In genomic region chr1:64392109-64392508, GRCh38 we compare ENCODE assay signal across 32 cellular contexts.
DNase-seq lines count a peak whose midpoint lies in the region; ATAC-seq, FAIRE-seq and TF ChIP-seq lines count a peak whose summit lies in the region.
"Had no signal": no experiment of that assay in that cellular context is flagged by ENCODE, and none has a peak within 500 bp of the region (broad histone marks: within the 10 kb centered on the region; RNA-seq: fewer than 3 reads in every experiment).

No MANE protein-coding gene starts in this region.

- no peak overlapping the region for H4K8ac ChIP-seq in H1 (ENCODE audit: extremely low read depth, insufficient read depth, low read length)

- H4K20me1 ChIP-seq in H1 (replicated peaks in 1 of 2; ENCODE audit: control insufficient read depth in 1 of 2, insufficient read depth in 2 of 2, low read length in 2 of 2) (no peaks in the 10 kb centered on the region), neural progenitor cell (ENCODE audit: low read depth) (no peaks in the 10 kb centered on the region)

- H2BK15ac ChIP-seq in H1 (ENCODE audit: low read length) = no peak overlapping the region

- H3K27ac ChIP-seq in HUES48 (ENCODE audit: low read depth, low read length) = peak overlapping the region; percentile 44
- H3K27ac ChIP-seq in H1 (ENCODE audit: low read depth, low read length) = no peak overlapping the region
- H3K27ac ChIP-seq in neural progenitor cell = no peak overlapping the region
- H3K27ac ChIP-seq: A549, esophagus squamous epithelium, neutrophil, prostate gland, tibial nerve, WERI-Rb-1 had no signal

- no peak overlapping the region for H2BK20ac ChIP-seq in H1 (ENCODE audit: low read length)

- intact Hi-C loops in activated CD8-positive, alpha-beta T cell treated with anti-CD3 and anti-CD28 coated beads for 36 hours (cut with micrococcal nuclease) = no loop called here

- H3K27me3 ChIP-seq in HUES48 (ENCODE audit: control insufficient read depth, insufficient read depth, low read length) = no peaks in the 10 kb centered on the region
- H3K27me3 ChIP-seq in H1 (replicated peaks in 1 of 4; ENCODE audit: control insufficient read depth in 3 of 4, extremely low read depth in 1 of 4, insufficient read depth in 3 of 4, low read length in 3 of 4) = no peaks in the 10 kb centered on the region
- H3K27me3 ChIP-seq in neural progenitor cell = no peaks in the 10 kb centered on the region
- H3K27me3 ChIP-seq: esophagus squamous epithelium, neutrophil, tibial nerve had no signal

- H3K27me3 Mint-ChIP-seq in activated CD8-positive, alpha-beta T cell treated with anti-CD3 and anti-CD28 coated beads for 36 hours = peaks cover 3% of the 10 kb centered on the region
- no peaks in the 10 kb centered on the region for H3K27me3 Mint-ChIP-seq in activated CD8-positive, alpha-beta T cell treated with anti-CD3 and anti-CD28 coated beads, Interleukin-2, amount 10 ng/mL, durations not matched to agents 7 days and 5 days (ENCODE audit: low read depth)
- H3K27me3 Mint-ChIP-seq in neural progenitor cell (ENCODE audit: insufficient read depth, low read depth) = peaks cover 5% of the 10 kb centered on the region
- H3K27me3 Mint-ChIP-seq: IgD-negative memory B cell had no signal

- POLR2A ChIA-PET in activated CD8-positive, alpha-beta T cell treated with anti-CD3 and anti-CD28 coated beads for 36 hours (lab: Charles Lee) = no interaction called here
- POLR2A ChIA-PET in activated CD8-positive, alpha-beta T cell treated with anti-CD3 and anti-CD28 coated beads, Interleukin-2, amount 10 ng/mL, durations not matched to agents 7 days and 5 days (lab: Charles Lee) = no interaction called here
- POLR2A ChIA-PET in H1 (lab: Charles Lee; ENCODE audit: partially characterized antibody) = no interaction called here

- no peaks in the 10 kb centered on the region for H3K36me3 ChIP-seq in HUES48 (ENCODE audit: control insufficient read depth, insufficient read depth, low read length)
- H3K36me3 ChIP-seq in H1 (ENCODE audit: control insufficient read depth in 2 of 4, insufficient read depth in 4 of 4, low read length in 3 of 4) = no peaks in the 10 kb centered on the region
- no peaks in the 10 kb centered on the region for H3K36me3 ChIP-seq in neural progenitor cell
- H3K36me3 ChIP-seq: esophagus squamous epithelium, neutrophil, prostate gland, tibial nerve, WERI-Rb-1 had no signal

- no peak for TF ChIP-seq CTCF in activated CD8-positive, alpha-beta T cell treated with anti-CD3 and anti-CD28 coated beads for 36 hours (IDR thresholded peaks at IDR 0.05)
- TF ChIP-seq CTCF in H1 (IDR thresholded peaks at IDR 0.05; ENCODE audit: control extremely low read depth in 1 of 3, insufficient read depth in 1 of 3, low read depth in 1 of 3, low read length in 3 of 3) (no peak), neural progenitor cell (IDR thresholded peaks at IDR 0.05) (no peak)

- H2BK12ac ChIP-seq in H1 (ENCODE audit: low read depth, low read length) = no peak overlapping the region

- CTCF ChIA-PET in activated CD8-positive, alpha-beta T cell treated with anti-CD3 and anti-CD28 coated beads for 36 hours (lab: Charles Lee) = interaction anchor here (1.4 kb wide), 1 partner anchor 272 kb away, joined by 4 read pairs; no protein-coding TSS in a partner anchor
- CTCF ChIA-PET in activated CD8-positive, alpha-beta T cell treated with anti-CD3 and anti-CD28 coated beads, Interleukin-2, amount 10 ng/mL, durations not matched to agents 7 days and 5 days (lab: Charles Lee) = no interaction called here
- CTCF ChIA-PET in H1 (lab: Charles Lee; ENCODE audit: partially characterized antibody) = interaction anchor here (0.7 to 1.2 kb wide), 2 partner anchors 18 to 61 kb away, joined by 4 read pairs; no protein-coding TSS in a partner anchor

- H2AFZ ChIP-seq in H1 (ENCODE audit: low read length) (no peak overlapping the region), neural progenitor cell (replicated peaks) (no peak overlapping the region)

- TF ChIP-seq POLR2A in H1 (IDR thresholded peaks at IDR 0.05; ENCODE audit: control extremely low read depth in 1 of 2, low read depth in 2 of 2, low read length in 2 of 2) = no peak

- H3K23ac ChIP-seq in H1 (ENCODE audit: insufficient read length) = no peak overlapping the region

- H3K4me3 ChIP-seq in HUES48 (ENCODE audit: low read depth, low read length) = no peak overlapping the region
- H3K4me3 ChIP-seq in H1 (ENCODE audit: extremely low read depth in 1 of 4, insufficient read depth in 2 of 4, low read depth in 3 of 4, low read length in 4 of 4) = no peak overlapping the region
- H3K4me3 ChIP-seq in neural progenitor cell = no peak overlapping the region
- H3K4me3 ChIP-seq: A549, esophagus squamous epithelium, prostate gland, tibial nerve had no signal

- H3K4me2 ChIP-seq in H1 (ENCODE audit: insufficient read depth in 1 of 2, low read depth in 2 of 2, low read length in 2 of 2) = no peak overlapping the region
- peak overlapping the region; percentile 16 for H3K4me2 ChIP-seq in neural progenitor cell
- H3K4me2 ChIP-seq: A549 had no signal

- no peaks in the 10 kb centered on the region for H3K9me3 ChIP-seq in HUES48 (ENCODE audit: control insufficient read depth, insufficient read depth, low read length)
- no peaks in the 10 kb centered on the region for H3K9me3 ChIP-seq in H1 (ENCODE audit: insufficient read depth in 2 of 2, low read depth in 1 of 2, low read length in 1 of 2)
- H3K9me3 ChIP-seq in neural progenitor cell (ENCODE audit: low read depth) = no peaks in the 10 kb centered on the region
- H3K9me3 ChIP-seq: A549, esophagus squamous epithelium, neutrophil, prostate gland, tibial nerve had no signal

- no peak overlapping the region for H3K27ac Mint-ChIP-seq in activated CD8-positive, alpha-beta T cell treated with anti-CD3 and anti-CD28 coated beads for 36 hours
- no peak overlapping the region for H3K27ac Mint-ChIP-seq in activated CD8-positive, alpha-beta T cell treated with anti-CD3 and anti-CD28 coated beads, Interleukin-2, amount 10 ng/mL, durations not matched to agents 7 days and 5 days
- H3K27ac Mint-ChIP-seq in neural progenitor cell = no peak overlapping the region
- H3K27ac Mint-ChIP-seq: activated naive CD8-positive, alpha-beta T cell; activated T-helper 2 cell treated with anti-CD3 and anti-CD28 coated beads, Interferon-gamma antibody, Interleukin-2, Interleukin-4, amounts not matched to agents 10 μg/mL and 5 μg/mL and 100 μg/mL, durations not matched to agents 14 hours and 24 hours and 36 hours; CD8-positive, alpha-beta T cell; IgD-negative memory B cell had no signal

- H3K9ac ChIP-seq in HUES48 (ENCODE audit: low read depth, low read length) = no peak overlapping the region
- H3K9ac ChIP-seq in H1 (replicated peaks in 1 of 4; ENCODE audit: extremely low read depth in 1 of 4, low read depth in 3 of 4, low read length in 3 of 4) = no peak overlapping the region
- no peak overlapping the region for H3K9ac ChIP-seq in neural progenitor cell

- ATAC-seq in activated CD8-positive, alpha-beta T cell treated with anti-CD3 and anti-CD28 coated beads for 36 hours = peak; percentile 47
- ATAC-seq in activated CD8-positive, alpha-beta T cell treated with anti-CD3 and anti-CD28 coated beads, Interleukin-2, amount 10 ng/mL, durations not matched to agents 7 days and 5 days = no peak
- ATAC-seq in GM18502 (IDR thresholded peaks at IDR 0.05; ENCODE audit: poor library complexity, unreplicated experiment) (no peak), HG02870 (IDR thresholded peaks at IDR 0.05; ENCODE audit: unreplicated experiment) (no peak)
- ATAC-seq: A549; CD8-positive, alpha-beta T cell; left cardiac atrium; Panc1 had no signal

- no peak overlapping the region for H2BK120ac ChIP-seq in H1 (replicated peaks; ENCODE audit: low read depth, low read length)

- WGBS in H1 (ENCODE audit: extremely low coverage in 1 of 2, insufficient coverage in 1 of 2, insufficient read length in 1 of 2, insufficient replicate concordance in 2 of 2, low coverage in 1 of 2, low lambda C conversion rate in 2 of 2, missing lambda C conversion rate in 1 of 2), 2 experiments = 37% methylated on average over 2 of the region's 2 CpGs; no CpG with 5 or more reads in 1 of the 2 experiments

- H3K4me1 Mint-ChIP-seq in activated CD8-positive, alpha-beta T cell treated with anti-CD3 and anti-CD28 coated beads for 36 hours (ENCODE audit: low read depth) = no peaks in the 10 kb centered on the region
- H3K4me1 Mint-ChIP-seq in activated CD8-positive, alpha-beta T cell treated with anti-CD3 and anti-CD28 coated beads, Interleukin-2, amount 10 ng/mL, durations not matched to agents 7 days and 5 days (ENCODE audit: low read depth) = no peaks in the 10 kb centered on the region
- peaks cover 16% of the 10 kb centered on the region for H3K4me1 Mint-ChIP-seq in neural progenitor cell
- H3K4me1 Mint-ChIP-seq: IgD-negative memory B cell had no signal

- H3F3A ChIP-seq in neural progenitor cell (ENCODE audit: low read depth) = no peaks in the 10 kb centered on the region

- H3K4me1 ChIP-seq in HUES48 (ENCODE audit: control insufficient read depth, insufficient read depth, low read length) (peaks cover 17% of the 10 kb centered on the region), H1 (replicated peaks in 1 of 4; ENCODE audit: control insufficient read depth in 3 of 4, insufficient read depth in 4 of 4, low read length in 3 of 4) (peaks cover 0 to 6% (median 2%) of the 10 kb centered on the region in 4 experiments; a peak in 2 of 7 replicates), neural progenitor cell (peaks cover 11% of the 10 kb centered on the region)
- H3K4me1 ChIP-seq: A549, esophagus squamous epithelium, prostate gland had no signal

- no peak overlapping the region for H3K14ac ChIP-seq in H1 (ENCODE audit: insufficient read length)

- H4K5ac ChIP-seq in H1 (ENCODE audit: insufficient read length, low read depth, low read length) = no peak overlapping the region

- no peaks in the 10 kb centered on the region for H3K23me2 ChIP-seq in H1 (ENCODE audit: low read depth, low read length)

- H4K91ac ChIP-seq in H1 (replicated peaks; ENCODE audit: insufficient read length, low read length) = no peak overlapping the region

- H3K36me3 Mint-ChIP-seq in activated CD8-positive, alpha-beta T cell treated with anti-CD3 and anti-CD28 coated beads for 36 hours (ENCODE audit: low read depth) = no peaks in the 10 kb centered on the region
- H3K36me3 Mint-ChIP-seq in activated CD8-positive, alpha-beta T cell treated with anti-CD3 and anti-CD28 coated beads, Interleukin-2, amount 10 ng/mL, durations not matched to agents 7 days and 5 days (ENCODE audit: low read depth) = no peaks in the 10 kb centered on the region
- H3K36me3 Mint-ChIP-seq in neural progenitor cell = no peaks in the 10 kb centered on the region
- H3K36me3 Mint-ChIP-seq: activated naive CD8-positive, alpha-beta T cell; CD8-positive, alpha-beta T cell; IgD-negative memory B cell had no signal

- TF ChIP-seq RAD21 in H1 (IDR thresholded peaks at IDR 0.05 in 1 of 2, conservative IDR thresholded peaks at IDR 0.05 in 1 of 2; ENCODE audit: low read depth in 2 of 2, low read length in 2 of 2) = no peak

- H3K79me1 ChIP-seq in H1 (ENCODE audit: low read depth, low read length) = no peaks in the 10 kb centered on the region

- FAIRE-seq in H1 (lab: Jason Lieb, UNC) = no peak
- FAIRE-seq: A549, frontal cortex, G401.6, H54 had no signal

- H2AK5ac ChIP-seq in H1 (ENCODE audit: low read depth, low read length) = no peak overlapping the region

- no peak overlapping the region for H3K56ac ChIP-seq in H1 (replicated peaks; ENCODE audit: insufficient read length, low read depth, low read length)

- H3K18ac ChIP-seq in H1 (ENCODE audit: extremely low read depth, low read length) = no peak overlapping the region

- H3K4me3 Mint-ChIP-seq in activated CD8-positive, alpha-beta T cell treated with anti-CD3 and anti-CD28 coated beads for 36 hours = no peak overlapping the region
- no peak overlapping the region for H3K4me3 Mint-ChIP-seq in activated CD8-positive, alpha-beta T cell treated with anti-CD3 and anti-CD28 coated beads, Interleukin-2, amount 10 ng/mL, durations not matched to agents 7 days and 5 days
- no peak overlapping the region for H3K4me3 Mint-ChIP-seq in neural progenitor cell
- H3K4me3 Mint-ChIP-seq: activated naive CD8-positive, alpha-beta T cell; CD8-positive, alpha-beta T cell; IgD-negative memory B cell had no signal

- no peak overlapping the region for H3K4ac ChIP-seq in H1 (replicated peaks; ENCODE audit: insufficient read length, low read depth, low read length)

- DNase-seq in activated CD8-positive, alpha-beta T cell treated with anti-CD3 and anti-CD28 coated beads for 36 hours = peak; percentile 54
- no peak for DNase-seq in activated CD8-positive, alpha-beta T cell treated with anti-CD3 and anti-CD28 coated beads, Interleukin-2, amount 10 ng/mL, durations not matched to agents 7 days and 5 days
- DNase-seq in H1 (ENCODE audit: low read depth in 1 of 2, low spot score in 2 of 2) (no peak), neural progenitor cell (ENCODE audit: low spot score) (peak; percentile 81), NCI-H1694 treated with DMSO at 0.1 percent for 48 hours (lab: John Stamatoyannopoulos, UW) (no peak)
- DNase-seq: activated CD4-positive, alpha-beta T cell treated with anti-CD3 and anti-CD28 coated beads, Interleukin-2, amount 50 U/mL, for 4 hours; activated CD8-positive, alpha-beta memory T cell treated with anti-CD3 and anti-CD28 coated beads, Interleukin-2, amount 50 U/mL, for 4 hours; aorta; CD8-positive, alpha-beta T cell; cortex of kidney; esophagus squamous epithelium; left cardiac atrium; NCI-H1105; NCI-H2107; NK-92 treated with Interleukin-12 subunit alpha and Interleukin-12 subunit beta, amount 100 ng/mL, for 24 hours; SIG-M5; T1000; WERI-Rb-1 had no signal

- H3K9me3 Mint-ChIP-seq in activated CD8-positive, alpha-beta T cell treated with anti-CD3 and anti-CD28 coated beads for 36 hours = no peaks in the 10 kb centered on the region
- no peaks in the 10 kb centered on the region for H3K9me3 Mint-ChIP-seq in activated CD8-positive, alpha-beta T cell treated with anti-CD3 and anti-CD28 coated beads, Interleukin-2, amount 10 ng/mL, durations not matched to agents 7 days and 5 days (ENCODE audit: insufficient read depth)
- peaks cover 6% of the 10 kb centered on the region for H3K9me3 Mint-ChIP-seq in neural progenitor cell
- H3K9me3 Mint-ChIP-seq: activated T-helper 2 cell treated with anti-CD3 and anti-CD28 coated beads, Interferon-gamma antibody, Interleukin-2, Interleukin-4, amounts not matched to agents 10 μg/mL and 5 μg/mL and 100 μg/mL, durations not matched to agents 14 hours and 24 hours and 36 hours; CD8-positive, alpha-beta T cell had no signal

- no peaks in the 10 kb centered on the region for H3K79me2 ChIP-seq in H1 (ENCODE audit: control insufficient read depth in 1 of 2, insufficient read depth in 2 of 2, low read length in 2 of 2)
- no peaks in the 10 kb centered on the region for H3K79me2 ChIP-seq in neural progenitor cell (ENCODE audit: low read depth)

- no peak for TF ChIP-seq EP300 in H1 (IDR thresholded peaks at IDR 0.05; ENCODE audit: borderline replicate concordance in 1 of 2, low read depth in 2 of 2, low read length in 2 of 2)

- no peak overlapping the region for H2BK5ac ChIP-seq in H1 (ENCODE audit: low read depth, low read length)

Comparison
In these comparisons a context has a peak if more than half of its experiments do, and no peak if none do; other contexts are left out.
1. DNase-seq: peak in activated CD8-positive, alpha-beta T cell treated with anti-CD3 and anti-CD28 coated beads for 36 hours (single experiment) and neural progenitor cell (single experiment); none in activated CD8-positive, alpha-beta T cell treated with anti-CD3 and anti-CD28 coated beads, Interleukin-2, amount 10 ng/mL, durations not matched to agents 7 days and 5 days (single experiment), H1 (0 of 2) and NCI-H1694 treated with DMSO at 0.1 percent for 48 hours (single experiment).